1 cellular context compared by ENCODE assay signal in the genomic region with DNA sequence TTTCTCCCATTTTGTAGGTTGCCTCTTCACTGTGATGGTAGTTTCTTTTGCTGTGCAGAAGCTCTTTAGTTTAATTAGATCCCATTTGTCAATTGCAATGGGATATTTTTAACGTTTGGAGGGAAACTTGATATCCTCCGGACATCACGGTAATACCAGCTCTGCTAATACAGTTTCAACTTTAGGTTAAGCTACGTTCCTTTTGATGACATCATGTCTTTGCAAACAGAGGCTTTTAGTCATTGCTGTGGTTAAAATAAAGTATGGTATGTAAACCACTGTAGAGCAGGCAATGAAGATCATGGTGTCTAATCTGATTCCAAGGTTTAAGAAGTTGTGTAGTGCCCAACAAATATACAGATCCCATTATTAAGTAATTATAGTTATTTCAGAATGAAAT.
TF ChIP-seq lines count a peak whose summit lies in the region.

No MANE protein-coding gene starts in this region.

TF ChIP-seq in IMR-90, 13 proteins besides CTCF, POLR2A, EP300 and RAD21 (continued from another document):
- TF ChIP-seq SMC3 (IDR thresholded peaks at IDR 0.05; ENCODE audit: low read depth, low read length) (no peak), BHLHE40 (IDR thresholded peaks at IDR 0.05; ENCODE audit: low read depth, low read length) (no peak), RCOR1 (IDR thresholded peaks at IDR 0.05; ENCODE audit: insufficient replicate concordance, low read length) (no peak), MXI1 (IDR thresholded peaks at IDR 0.05; ENCODE audit: borderline replicate concordance, low read depth, low read length) (no peak)
- TF ChIP-seq, protein P1, sequence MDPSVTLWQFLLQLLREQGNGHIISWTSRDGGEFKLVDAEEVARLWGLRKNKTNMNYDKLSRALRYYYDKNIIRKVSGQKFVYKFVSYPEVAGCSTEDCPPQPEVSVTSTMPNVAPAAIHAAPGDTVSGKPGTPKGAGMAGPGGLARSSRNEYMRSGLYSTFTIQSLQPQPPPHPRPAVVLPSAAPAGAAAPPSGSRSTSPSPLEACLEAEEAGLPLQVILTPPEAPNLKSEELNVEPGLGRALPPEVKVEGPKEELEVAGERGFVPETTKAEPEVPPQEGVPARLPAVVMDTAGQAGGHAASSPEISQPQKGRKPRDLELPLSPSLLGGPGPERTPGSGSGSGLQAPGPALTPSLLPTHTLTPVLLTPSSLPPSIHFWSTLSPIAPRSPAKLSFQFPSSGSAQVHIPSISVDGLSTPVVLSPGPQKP (IDR thresholded peaks at IDR 0.05; ENCODE audit: borderline replicate concordance, low read depth, low read length) = no peak
